19 cellular contexts compared by ENCODE assay signal in genomic region chr2:22912398-22912797, GRCh38.
"Had no signal": no experiment of that assay in that cellular context is flagged by ENCODE, and none has a peak within 500 bp of the region (broad histone marks: within the 10 kb centered on the region; RNA-seq: fewer than 3 reads in every experiment).

No MANE protein-coding gene starts in this region.

- H3K27ac ChIP-seq: adrenal gland, ascending aorta, brain microvascular endothelial cell, heart right ventricle, right lobe of liver, skin epidermis, tibial artery had no signal

- H3K36me3 ChIP-seq: adrenal gland, ascending aorta, brain microvascular endothelial cell, heart right ventricle, right lobe of liver, tibial artery had no signal

- H3K9me3 ChIP-seq: adrenal gland, ascending aorta, heart right ventricle, right lobe of liver, tibial artery had no signal

- DNase-seq: activated B cell treated with CpG ODN at 0.5 μM for 24 hours; activated CD4-positive, alpha-beta T cell treated with anti-CD3 and anti-CD28 coated beads for 36 hours; activated CD4-positive, alpha-beta T cell treated with anti-CD3 and anti-CD28 coated beads, Interleukin-2, amount 50 U/mL, for 48 hours; activated CD8-positive, alpha-beta memory T cell treated with anti-CD3 and anti-CD28 coated beads, Interleukin-2, amount 50 U/mL, for 48 hours; activated naive CD4-positive, alpha-beta T cell; activated T-cell treated with anti-CD3 and anti-CD28 coated beads, Interleukin-2, amount 50 U/mL, for 4 hours; adrenal gland; brain microvascular endothelial cell; caudate nucleus; effector CD4-positive, alpha-beta T cell; heart right ventricle; islet precursor cell; left cardiac atrium; right lobe of liver; stimulated activated CD4-positive, alpha-beta T cell treated with anti-CD3 and anti-CD28 coated beads, Interleukin-1b, Interleukin-23, amount 100 ng/mL, for 48 hours; stimulated activated naive CD8-positive, alpha-beta T cell treated with anti-CD3 and anti-CD28 coated beads, Interleukin-15, amount 100 ng/mL, for 72 hours; tibial artery had no signal

- H3K4me1 ChIP-seq: adrenal gland, ascending aorta, heart right ventricle, right lobe of liver, tibial artery had no signal

- ATAC-seq: activated CD4-positive, alpha-beta T cell treated with anti-CD3 and anti-CD28 coated beads for 36 hours; activated T-cell treated with anti-CD3 and anti-CD28 coated beads, Interleukin-2, amount 50 U/mL, for 4 hours; heart right ventricle; left cardiac atrium; right lobe of liver; stimulated activated naive CD8-positive, alpha-beta T cell treated with anti-CD3 and anti-CD28 coated beads, Interleukin-15, amount 100 ng/mL, for 72 hours had no signal

- H3K27me3 ChIP-seq: adrenal gland, ascending aorta, brain microvascular endothelial cell, right lobe of liver, tibial artery had no signal

- H3K4me3 ChIP-seq: adrenal gland, ascending aorta, heart right ventricle, right lobe of liver, skin epidermis, tibial artery had no signal
